ENCODE assay signal across 25 cellular contexts in the genomic region with DNA sequence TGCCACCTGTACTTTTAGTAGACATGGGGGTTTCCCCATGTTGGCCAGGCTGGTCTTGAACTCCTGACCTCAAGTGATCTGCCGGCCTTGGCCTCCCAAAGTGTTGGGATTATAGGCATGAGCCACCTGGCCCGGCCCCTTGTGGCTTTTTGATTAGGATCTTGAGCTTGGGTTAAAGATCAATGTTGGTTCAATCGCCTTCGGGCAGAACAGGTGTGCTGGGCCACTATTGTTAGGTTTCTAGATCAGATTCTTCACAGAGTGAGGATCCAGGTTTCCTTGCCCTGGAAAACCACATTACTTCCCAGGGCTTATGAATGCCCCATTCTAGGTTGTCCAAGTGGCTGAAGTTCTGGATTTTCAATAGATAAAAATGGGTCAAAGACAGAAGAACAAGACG. TPM values are rescaled to one million over a fixed set of nuclear protein-coding genes. Genes with fewer than 3 reads are reported as not detected.
DNase-seq lines count a peak whose midpoint lies in the region; ATAC-seq and TF ChIP-seq lines count a peak whose summit lies in the region.
"Had no signal": no experiment of that assay in that cellular context is flagged by ENCODE, and none has a peak within 500 bp of the region (broad histone marks: within the 10 kb centered on the region; RNA-seq: fewer than 3 reads in every experiment).

No MANE protein-coding gene starts in this region.

- no peak overlapping the region for H3K4me3 ChIP-seq in CD4-positive, CD25-positive, alpha-beta regulatory T cell (ENCODE audit: low read depth, low read length)
- H3K4me3 ChIP-seq: A549, BLaER1, body of pancreas, coronary artery, smooth muscle cell had no signal

- no peaks in the 10 kb centered on the region for H3K9me3 Mint-ChIP-seq in activated CD4-positive, alpha-beta T cell treated with anti-CD3 and anti-CD28 coated beads, Interleukin-2, amount 10 ng/mL, durations not matched to agents 24 days and 14 days
- no peaks in the 10 kb centered on the region for H3K9me3 Mint-ChIP-seq in CD4-positive, CD25-positive, alpha-beta regulatory T cell
- no peaks in the 10 kb centered on the region for H3K9me3 Mint-ChIP-seq in activated T-helper 1 cell treated with anti-CD3 and anti-CD28 coated beads, Interleukin-12 subunit alpha, Interleukin-12 subunit beta, Interleukin-2, Interleukin-4 antibody, amounts not matched to agents 30 ng/mL and 10 ng/mL and 1 ng/mL, durations not matched to agents 14 hours and 24 hours and 36 hours
- H3K9me3 Mint-ChIP-seq in mesothelial cell of epicardium = no peaks in the 10 kb centered on the region
- H3K9me3 Mint-ChIP-seq: activated naive CD4-positive, alpha-beta T cell treated with anti-CD3 and anti-CD28 coated beads, Interleukin-2, amount 50 U/mL, for 72 hours had no signal

- no peak for DNase-seq in activated CD4-positive, alpha-beta T cell treated with anti-CD3 and anti-CD28 coated beads, Interleukin-2, amount 10 ng/mL, durations not matched to agents 24 days and 14 days
- DNase-seq in activated CD4-positive, alpha-beta T cell treated with anti-CD3 and anti-CD28 coated beads, Interleukin-2, amount 50 U/mL, for 1 hour = no peak
- no peak for DNase-seq in CD4-positive, CD25-positive, alpha-beta regulatory T cell
- no peak for DNase-seq in activated T-helper 1 cell treated with anti-CD3 and anti-CD28 coated beads, Interleukin-12 subunit alpha, Interleukin-12 subunit beta, Interleukin-2, Interleukin-4 antibody, amounts not matched to agents 30 ng/mL and 10 ng/mL and 1 ng/mL, durations not matched to agents 14 hours and 24 hours and 36 hours (ENCODE audit: low spot score)
- DNase-seq in mesothelial cell of epicardium (ENCODE audit: low spot score in 2 of 2, unreplicated experiment in 2 of 2) (no peak), EL (no peak), NCI-H774 (lab: John Stamatoyannopoulos, UW) (no peak)
- DNase-seq: body of pancreas; DMS 273 treated with DMSO at 0.1 percent for 48 hours; foreskin fibroblast; GF-D8; GOT3; KG1; NCI-H1092; NCI-H2081; stimulated activated CD4-positive, alpha-beta T cell treated with anti-CD3 and anti-CD28 coated beads, Interleukin-4, amount 100 ng/mL, for 24 hours had no signal

- H3K27me3 ChIP-seq in CD4-positive, CD25-positive, alpha-beta regulatory T cell (ENCODE audit: control insufficient read depth, insufficient read depth, low read length) = no peaks in the 10 kb centered on the region
- H3K27me3 ChIP-seq: BLaER1, body of pancreas had no signal

- peaks cover 68% of the 10 kb centered on the region for H3K36me3 ChIP-seq in CD4-positive, CD25-positive, alpha-beta regulatory T cell (ENCODE audit: control insufficient read depth, insufficient read depth, low read length)

- H3K36me3 Mint-ChIP-seq in activated CD4-positive, alpha-beta T cell treated with anti-CD3 and anti-CD28 coated beads, Interleukin-2, amount 10 ng/mL, durations not matched to agents 24 days and 14 days (ENCODE audit: low read depth) = peaks cover 79% of the 10 kb centered on the region
- H3K36me3 Mint-ChIP-seq in CD4-positive, CD25-positive, alpha-beta regulatory T cell = peaks cover 50% of the 10 kb centered on the region
- peaks cover 79% of the 10 kb centered on the region for H3K36me3 Mint-ChIP-seq in activated T-helper 1 cell treated with anti-CD3 and anti-CD28 coated beads, Interleukin-12 subunit alpha, Interleukin-12 subunit beta, Interleukin-2, Interleukin-4 antibody, amounts not matched to agents 30 ng/mL and 10 ng/mL and 1 ng/mL, durations not matched to agents 14 hours and 24 hours and 36 hours (ENCODE audit: low read depth)
- peaks cover 23% of the 10 kb centered on the region for H3K36me3 Mint-ChIP-seq in mesothelial cell of epicardium

- no peaks in the 10 kb centered on the region for H3K9me3 ChIP-seq in CD4-positive, CD25-positive, alpha-beta regulatory T cell (ENCODE audit: control insufficient read depth in 2 of 2, low read length in 2 of 2)
- H3K9me3 ChIP-seq: A549, BLaER1, body of pancreas had no signal

- H3K4me1 ChIP-seq in CD4-positive, CD25-positive, alpha-beta regulatory T cell (ENCODE audit: control insufficient read depth, insufficient read depth, low read length, poor library complexity, severe bottlenecking) = peaks cover 48% of the 10 kb centered on the region

- H3K27ac ChIP-seq in CD4-positive, CD25-positive, alpha-beta regulatory T cell (ENCODE audit: insufficient read depth, low read length, poor library complexity, severe bottlenecking) = no peak overlapping the region
- H3K27ac ChIP-seq: A549, BLaER1, body of pancreas, coronary artery, RWPE1 had no signal

- peak overlapping the region; percentile 99 for H3K4me3 Mint-ChIP-seq in activated CD4-positive, alpha-beta T cell treated with anti-CD3 and anti-CD28 coated beads, Interleukin-2, amount 10 ng/mL, durations not matched to agents 24 days and 14 days
- peak overlapping the region in 3 of 4 donors; percentile 8 to 35 (median 29) for H3K4me3 Mint-ChIP-seq in CD4-positive, CD25-positive, alpha-beta regulatory T cell
- H3K4me3 Mint-ChIP-seq in activated T-helper 1 cell treated with anti-CD3 and anti-CD28 coated beads, Interleukin-12 subunit alpha, Interleukin-12 subunit beta, Interleukin-2, Interleukin-4 antibody, amounts not matched to agents 30 ng/mL and 10 ng/mL and 1 ng/mL, durations not matched to agents 14 hours and 24 hours and 36 hours = peak overlapping the region; percentile 21
- no peak overlapping the region for H3K4me3 Mint-ChIP-seq in mesothelial cell of epicardium

- no peak for ATAC-seq in CD4-positive, CD25-positive, alpha-beta regulatory T cell (ENCODE audit: low read depth in 2 of 2)
- ATAC-seq in GM18502 (IDR thresholded peaks at IDR 0.05; ENCODE audit: poor library complexity, unreplicated experiment) = no peak
- ATAC-seq: A549; activated naive CD4-positive, alpha-beta T cell treated with anti-CD3 and anti-CD28 coated beads, Interleukin-2, amount 50 U/mL, for 72 hours; body of pancreas had no signal

- H3K27me3 Mint-ChIP-seq in activated CD4-positive, alpha-beta T cell treated with anti-CD3 and anti-CD28 coated beads, Interleukin-2, amount 10 ng/mL, durations not matched to agents 24 days and 14 days = no peaks in the 10 kb centered on the region
- H3K27me3 Mint-ChIP-seq in CD4-positive, CD25-positive, alpha-beta regulatory T cell = no peaks in the 10 kb centered on the region
- no peaks in the 10 kb centered on the region for H3K27me3 Mint-ChIP-seq in activated T-helper 1 cell treated with anti-CD3 and anti-CD28 coated beads, Interleukin-12 subunit alpha, Interleukin-12 subunit beta, Interleukin-2, Interleukin-4 antibody, amounts not matched to agents 30 ng/mL and 10 ng/mL and 1 ng/mL, durations not matched to agents 14 hours and 24 hours and 36 hours (ENCODE audit: insufficient read depth)
- no peaks in the 10 kb centered on the region for H3K27me3 Mint-ChIP-seq in mesothelial cell of epicardium (ENCODE audit: low read depth)

- intact Hi-C loops in activated CD4-positive, alpha-beta T cell treated with anti-CD3 and anti-CD28 coated beads, Interleukin-2, amount 10 ng/mL, durations not matched to agents 24 days and 14 days (cut with micrococcal nuclease) = loop anchor here (2.0 kb wide), 1 partner anchor 15 kb away; no protein-coding TSS in a partner anchor
- intact Hi-C loops in activated T-helper 1 cell treated with anti-CD3 and anti-CD28 coated beads, Interleukin-12 subunit alpha, Interleukin-12 subunit beta, Interleukin-2, Interleukin-4 antibody, amounts not matched to agents 30 ng/mL and 10 ng/mL and 1 ng/mL, durations not matched to agents 14 hours and 24 hours and 36 hours (cut with micrococcal nuclease) = loop anchor here (2.0 to 10.0 kb wide), 3 partner anchors 19 to 387 kb away; a partner anchor contains a TSS

- peak overlapping the region; percentile 32 for H3K27ac Mint-ChIP-seq in activated CD4-positive, alpha-beta T cell treated with anti-CD3 and anti-CD28 coated beads, Interleukin-2, amount 10 ng/mL, durations not matched to agents 24 days and 14 days
- H3K27ac Mint-ChIP-seq in CD4-positive, CD25-positive, alpha-beta regulatory T cell = peak overlapping the region in 2 of 3 donors; percentile 55 to 57
- peak overlapping the region; percentile 1 for H3K27ac Mint-ChIP-seq in activated T-helper 1 cell treated with anti-CD3 and anti-CD28 coated beads, Interleukin-12 subunit alpha, Interleukin-12 subunit beta, Interleukin-2, Interleukin-4 antibody, amounts not matched to agents 30 ng/mL and 10 ng/mL and 1 ng/mL, durations not matched to agents 14 hours and 24 hours and 36 hours
- H3K27ac Mint-ChIP-seq in mesothelial cell of epicardium = peak overlapping the region; percentile 91

- no peak for TF ChIP-seq CTCF in mesothelial cell of epicardium (IDR thresholded peaks at IDR 0.05; ENCODE audit: unreplicated experiment)

- H3K4me1 Mint-ChIP-seq in activated CD4-positive, alpha-beta T cell treated with anti-CD3 and anti-CD28 coated beads, Interleukin-2, amount 10 ng/mL, durations not matched to agents 24 days and 14 days = peaks cover 61% of the 10 kb centered on the region
- peaks cover 50 to 66% (median 54%) of the 10 kb centered on the region in 4 donors for H3K4me1 Mint-ChIP-seq in CD4-positive, CD25-positive, alpha-beta regulatory T cell
- H3K4me1 Mint-ChIP-seq in activated T-helper 1 cell treated with anti-CD3 and anti-CD28 coated beads, Interleukin-12 subunit alpha, Interleukin-12 subunit beta, Interleukin-2, Interleukin-4 antibody, amounts not matched to agents 30 ng/mL and 10 ng/mL and 1 ng/mL, durations not matched to agents 14 hours and 24 hours and 36 hours (ENCODE audit: low read depth) = peaks cover 71% of the 10 kb centered on the region
- peaks cover 62% of the 10 kb centered on the region for H3K4me1 Mint-ChIP-seq in mesothelial cell of epicardium

RNA-seq across cellular contexts. Expression of a gene that starts 6.1 kb away (rescaled TPM):
- total RNA-seq in activated CD4-positive, alpha-beta T cell treated with anti-CD3 and anti-CD28 coated beads, Interleukin-2, amount 10 ng/mL, durations not matched to agents 24 days and 14 days = 40.4 and 41.3 TPM in 2 replicates
- total RNA-seq in CD4-positive, CD25-positive, alpha-beta regulatory T cell = 89.5 TPM
- polyA plus RNA-seq in CD4-positive, CD25-positive, alpha-beta regulatory T cell = 1 to 10 TPM; 6.2 to 9.0 (median 8.8) TPM
- 47.6 and 51.3 TPM in 2 replicates for total RNA-seq in activated T-helper 1 cell treated with anti-CD3 and anti-CD28 coated beads, Interleukin-12 subunit alpha, Interleukin-12 subunit beta, Interleukin-2, Interleukin-4 antibody, amounts not matched to agents 30 ng/mL and 10 ng/mL and 1 ng/mL, durations not matched to agents 14 hours and 24 hours and 36 hours
- total RNA-seq in mesothelial cell of epicardium = 57.8 to 61.7 TPM (median 60.6 TPM) in 3 replicates

RNA-seq across cellular contexts. Expression of a gene that starts 32.5 kb away (rescaled TPM):
- total RNA-seq in activated CD4-positive, alpha-beta T cell treated with anti-CD3 and anti-CD28 coated beads, Interleukin-2, amount 10 ng/mL, durations not matched to agents 24 days and 14 days = not detected in 2 replicates
- total RNA-seq in CD4-positive, CD25-positive, alpha-beta regulatory T cell = not detected
- not detected for polyA plus RNA-seq in CD4-positive, CD25-positive, alpha-beta regulatory T cell
- not detected in 2 replicates for total RNA-seq in activated T-helper 1 cell treated with anti-CD3 and anti-CD28 coated beads, Interleukin-12 subunit alpha, Interleukin-12 subunit beta, Interleukin-2, Interleukin-4 antibody, amounts not matched to agents 30 ng/mL and 10 ng/mL and 1 ng/mL, durations not matched to agents 14 hours and 24 hours and 36 hours
- total RNA-seq in mesothelial cell of epicardium = not detected in 3 replicates
- total RNA-seq: activated naive CD4-positive, alpha-beta T cell treated with anti-CD3 and anti-CD28 coated beads, Interleukin-2, amount 50 U/mL, for 72 hours; body of pancreas; endothelial cell of umbilical vein; NCI-H460; smooth muscle cell had no signal
- polyA plus RNA-seq: A549, endothelial cell of umbilical vein, smooth muscle cell had no signal

Comparison
In these comparisons a context has a peak if more than half of its experiments do, and no peak if none do; other contexts are left out.
1. H3K27ac Mint-ChIP-seq: peak in every context shown above with its lines; median percentile 91 in mesothelial cell of epicardium; 56 in CD4-positive, CD25-positive, alpha-beta regulatory T cell; 32 in activated CD4-positive, alpha-beta T cell treated with anti-CD3 and anti-CD28 coated beads, Interleukin-2, amount 10 ng/mL, durations not matched to agents 24 days and 14 days; 1 in activated T-helper 1 cell treated with anti-CD3 and anti-CD28 coated beads, Interleukin-12 subunit alpha, Interleukin-12 subunit beta, Interleukin-2, Interleukin-4 antibody, amounts not matched to agents 30 ng/mL and 10 ng/mL and 1 ng/mL, durations not matched to agents 14 hours and 24 hours and 36 hours.